In genomic region chr10:29691564-29692064, GRCh38 we compare ENCODE assay signal across 11 cellular contexts. TPM values are rescaled to one million over a fixed set of nuclear protein-coding genes. Genes with fewer than 3 reads are reported as not detected.
DNase-seq lines count a peak whose midpoint lies in the region; ATAC-seq and TF ChIP-seq lines count a peak whose summit lies in the region.
"Had no signal": no experiment of that assay in that cellular context is flagged by ENCODE, and none has a peak within 500 bp of the region (broad histone marks: within the 10 kb centered on the region; RNA-seq: fewer than 3 reads in every experiment).

No MANE protein-coding gene starts in this region.

- no peak for TF ChIP-seq CTCF in heart left ventricle (IDR thresholded peaks at IDR 0.05)

- intact Hi-C loops in heart left ventricle (cut with DNase I) = loop anchor here in 1 of 10 donors (5.0 kb wide), 1 partner anchor 41 kb away; no protein-coding TSS in a partner anchor

- no peak overlapping the region for H3K4me3 Mint-ChIP-seq in stimulated activated naive CD8-positive, alpha-beta T cell treated with anti-CD3 and anti-CD28 coated beads, Interleukin-15, amount 100 ng/mL, for 72 hours

- 37 to 49% (median 38%) methylated on average over 5 of the region's 5 CpGs for WGBS in heart left ventricle, 4 donors

- H3K36me3 ChIP-seq in heart left ventricle = no peaks in the 10 kb centered on the region

- peak overlapping the region in 8 of 12 donors; percentile 4 to 27 (median 16) for H3K4me3 ChIP-seq in heart left ventricle
- peak overlapping the region; percentile 17 for H3K4me3 ChIP-seq in skeletal muscle cell (ENCODE audit: low read depth, low read length)

- peaks cover 0 to 40% (median 19%) of the 10 kb centered on the region in 12 donors for H3K4me1 ChIP-seq in heart left ventricle

- ATAC-seq in heart left ventricle = peak; percentile 67 to 92 (median 81)
- ATAC-seq in HG02623 (IDR thresholded peaks at IDR 0.05; ENCODE audit: unreplicated experiment) = no peak
- ATAC-seq in stimulated activated naive CD8-positive, alpha-beta T cell treated with anti-CD3 and anti-CD28 coated beads, Interleukin-15, amount 100 ng/mL, for 72 hours = no peak

- H3K9me3 ChIP-seq in heart left ventricle = no peaks in the 10 kb centered on the region

- no peaks in the 10 kb centered on the region for H3K27me3 ChIP-seq in heart left ventricle

- no peak overlapping the region for H3K27ac Mint-ChIP-seq in stimulated activated naive CD8-positive, alpha-beta T cell treated with anti-CD3 and anti-CD28 coated beads, Interleukin-15, amount 100 ng/mL, for 72 hours

- no peaks in the 10 kb centered on the region for H3K27me3 Mint-ChIP-seq in stimulated activated naive CD8-positive, alpha-beta T cell treated with anti-CD3 and anti-CD28 coated beads, Interleukin-15, amount 100 ng/mL, for 72 hours

- no peak for TF ChIP-seq POLR2A in heart left ventricle (IDR thresholded peaks at IDR 0.05)

- peaks cover 29% of the 10 kb centered on the region for H3K4me1 Mint-ChIP-seq in stimulated activated naive CD8-positive, alpha-beta T cell treated with anti-CD3 and anti-CD28 coated beads, Interleukin-15, amount 100 ng/mL, for 72 hours

- DNase-seq in ELR (ENCODE audit: low read depth) (peak; percentile 68), T1000 (lab: John Stamatoyannopoulos, UW) (peak; percentile 34), heart left ventricle (peak in 3 of 5 donors; percentile 27 to 51 (median 44)), skeletal muscle cell (ENCODE audit: low read depth) (peak; percentile 12), COLO668 (lab: John Stamatoyannopoulos, UW; ENCODE audit: unreplicated experiment) (no peak), H4 (ENCODE audit: low spot score) (no peak)
- DNase-seq in stimulated activated naive CD8-positive, alpha-beta T cell treated with anti-CD3 and anti-CD28 coated beads, Interleukin-15, amount 100 ng/mL, for 72 hours = no peak
- DNase-seq: cerebellar nuclear complex, posterior cingulate gyrus had no signal

- H3K9me3 Mint-ChIP-seq in stimulated activated naive CD8-positive, alpha-beta T cell treated with anti-CD3 and anti-CD28 coated beads, Interleukin-15, amount 100 ng/mL, for 72 hours = no peaks in the 10 kb centered on the region

- H3K27ac ChIP-seq in heart left ventricle = peak overlapping the region in 10 of 12 donors; percentile 4 to 81 (median 63)
- H3K27ac ChIP-seq: VCaP had no signal

RNA-seq across cellular contexts. Expression of gene SVIL, which starts 56.8 kb away (rescaled TPM):
- total RNA-seq in heart left ventricle = 100 to 1,000 TPM; 262 to 589 (median 387) TPM
- 100 to 1,000 TPM in 1 of 2 donors, 10 to 100 TPM in 1; 95.2 to 139 TPM for polyA plus RNA-seq in heart left ventricle
- total RNA-seq in H4 (2014; rRNA removed; shearing (Covaris generic)) = 4.7 and 125 TPM in 2 replicates

Comparison
In these comparisons a context has a peak if more than half of its experiments do, and no peak if none do; other contexts are left out.
1. DNase-seq: peak in ELR (single experiment), T1000 (single experiment), heart left ventricle (3 of 5) and skeletal muscle cell (single experiment); none in COLO668 (single experiment), stimulated activated naive CD8-positive, alpha-beta T cell treated with anti-CD3 and anti-CD28 coated beads, Interleukin-15, amount 100 ng/mL, for 72 hours (0 of 2) and H4 (single experiment).
2. ATAC-seq: peak in heart left ventricle (4 of 4); none in HG02623 (single experiment) and stimulated activated naive CD8-positive, alpha-beta T cell treated with anti-CD3 and anti-CD28 coated beads, Interleukin-15, amount 100 ng/mL, for 72 hours (single experiment).